Comparison of ENCODE assay signal across 8 cellular contexts in genomic region chr4:174284181-174284886, GRCh38. TPM values are rescaled to one million over a fixed set of nuclear protein-coding genes. Genes with fewer than 3 reads are reported as not detected.
DNase-seq lines count a peak whose midpoint lies in the region; ATAC-seq, FAIRE-seq and TF ChIP-seq lines count a peak whose summit lies in the region.

No MANE protein-coding gene starts in this region.

- DNase-seq in DMS 273 (lab: John Stamatoyannopoulos, UW; ENCODE audit: unreplicated experiment) (peak; percentile 68), HTR-8/SVneo (ENCODE audit: insufficient read length, low spot score) (peak; percentile 39), fibroblast of the aortic adventitia (ENCODE audit: low read depth) (peak; percentile 64), non-pigmented ciliary epithelial cell (ENCODE audit: low read depth) (peak; percentile 42), DMS153 treated with DMSO at 0.1 percent for 48 hours (lab: John Stamatoyannopoulos, UW; ENCODE audit: unreplicated experiment) (no peak), islet precursor cell (no peak)

- ATAC-seq in GM21381 (IDR thresholded peaks at IDR 0.05; ENCODE audit: unreplicated experiment) = peak; percentile 10

- H3K4me3 ChIP-seq in fibroblast of the aortic adventitia (ENCODE audit: low read depth, low read length) = peak overlapping the region; percentile 93

- TF ChIP-seq CTCF in fibroblast of the aortic adventitia (IDR thresholded peaks at IDR 0.05; ENCODE audit: insufficient read depth, low read length) = no peak

- FAIRE-seq in HTR-8/SVneo (lab: Jason Lieb, UNC) = no peak
- FAIRE-seq in TTC549 (lab: Jason Lieb, UNC) = peak; percentile 75

RNA-seq across cellular contexts. Expression of gene CEP44, which starts 0.6 kb away (rescaled TPM):
- total RNA-seq in fibroblast of the aortic adventitia (ENCODE audit: low replicate concordance) = 22.7 and 26.4 TPM in 2 replicates

RNA-seq across cellular contexts. Expression of gene FBXO8, which starts 0.9 kb away (rescaled TPM):
- 11.2 and 39.1 TPM in 2 replicates for total RNA-seq in fibroblast of the aortic adventitia (ENCODE audit: low replicate concordance)

Comparison
In these comparisons a context has a peak if more than half of its experiments do, and no peak if none do; other contexts are left out.
1. DNase-seq: peak in DMS 273 (single experiment), HTR-8/SVneo (single experiment), fibroblast of the aortic adventitia (single experiment) and non-pigmented ciliary epithelial cell (single experiment); none in DMS153 treated with DMSO at 0.1 percent for 48 hours (single experiment) and islet precursor cell (single experiment).